In the genomic region with DNA sequence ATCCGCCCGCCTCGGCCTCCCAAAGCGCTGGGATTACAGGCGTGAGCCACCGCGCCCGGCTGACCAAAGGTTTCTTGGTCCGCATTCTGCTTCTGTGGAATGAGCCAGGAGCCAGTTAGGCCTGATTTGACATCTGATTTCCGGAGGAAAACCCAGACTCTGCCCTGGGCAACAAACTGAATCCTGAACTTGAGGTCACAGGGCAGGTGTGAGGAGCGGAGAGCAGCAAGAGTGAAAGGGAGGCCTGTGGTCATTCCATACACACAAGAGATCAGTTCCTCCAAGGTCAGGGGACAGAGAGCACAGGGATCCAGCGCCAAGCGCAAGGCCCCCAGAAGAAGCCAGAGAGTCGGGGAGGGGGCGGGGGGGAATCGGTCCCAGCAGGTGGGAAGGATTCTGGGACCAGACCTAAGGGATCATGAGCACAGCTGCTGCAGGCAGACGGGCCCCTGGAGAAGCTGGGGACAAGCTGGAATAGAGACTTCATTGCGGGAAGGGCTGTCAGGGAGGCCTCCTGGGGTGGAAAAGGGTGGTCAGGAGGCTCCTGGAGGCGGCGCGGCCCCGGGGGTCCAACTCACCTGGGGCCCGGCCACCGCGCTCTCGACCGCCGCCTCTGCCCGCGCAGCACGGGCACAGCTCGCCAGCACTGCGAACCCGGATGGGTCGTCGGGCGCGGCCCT, we compare ENCODE assay signal across 1 cellular context.
TF ChIP-seq lines count a peak whose summit lies in the region.

No MANE protein-coding gene starts in this region.

TF ChIP-seq in HepG2, 621 proteins besides CTCF, POLR2A, EP300 and RAD21 (continues in another document):
- TF ChIP-seq ZFP82 (CRISPR knock-in tag; IDR thresholded peaks at IDR 0.05; ENCODE audit: borderline replicate concordance), result 0 out of 2 replicates have a peak, but pooled peaks have one; percentile 4
- peak; percentile 78; the same call in 1 of the 2 replicates for TF ChIP-seq ZBTB39 (CRISPR knock-in tag; IDR thresholded peaks at IDR 0.05)
- peak; percentile 63; the same call in 1 of the 2 replicates for TF ChIP-seq NR1H2 (CRISPR knock-in tag; IDR thresholded peaks at IDR 0.05; ENCODE audit: borderline replicate concordance, low read depth)
- TF ChIP-seq TEAD3 (CRISPR knock-in tag; optimal IDR thresholded peaks at IDR 0.05; ENCODE audit: borderline replicate concordance), result peak; percentile 21
- no peak for TF ChIP-seq NFE2L2 (IDR thresholded peaks at IDR 0.05; ENCODE audit: low read length)
- TF ChIP-seq ZNF354B (CRISPR knock-in tag; IDR thresholded peaks at IDR 0.05), result peak; percentile 49; the same call in 1 of the 2 replicates
- no peak for TF ChIP-seq TCF12 (IDR thresholded peaks at IDR 0.05)
- TF ChIP-seq TCF12 (CRISPR knock-in tag; IDR thresholded peaks at IDR 0.05), result no peak
- TF ChIP-seq, protein P1, sequence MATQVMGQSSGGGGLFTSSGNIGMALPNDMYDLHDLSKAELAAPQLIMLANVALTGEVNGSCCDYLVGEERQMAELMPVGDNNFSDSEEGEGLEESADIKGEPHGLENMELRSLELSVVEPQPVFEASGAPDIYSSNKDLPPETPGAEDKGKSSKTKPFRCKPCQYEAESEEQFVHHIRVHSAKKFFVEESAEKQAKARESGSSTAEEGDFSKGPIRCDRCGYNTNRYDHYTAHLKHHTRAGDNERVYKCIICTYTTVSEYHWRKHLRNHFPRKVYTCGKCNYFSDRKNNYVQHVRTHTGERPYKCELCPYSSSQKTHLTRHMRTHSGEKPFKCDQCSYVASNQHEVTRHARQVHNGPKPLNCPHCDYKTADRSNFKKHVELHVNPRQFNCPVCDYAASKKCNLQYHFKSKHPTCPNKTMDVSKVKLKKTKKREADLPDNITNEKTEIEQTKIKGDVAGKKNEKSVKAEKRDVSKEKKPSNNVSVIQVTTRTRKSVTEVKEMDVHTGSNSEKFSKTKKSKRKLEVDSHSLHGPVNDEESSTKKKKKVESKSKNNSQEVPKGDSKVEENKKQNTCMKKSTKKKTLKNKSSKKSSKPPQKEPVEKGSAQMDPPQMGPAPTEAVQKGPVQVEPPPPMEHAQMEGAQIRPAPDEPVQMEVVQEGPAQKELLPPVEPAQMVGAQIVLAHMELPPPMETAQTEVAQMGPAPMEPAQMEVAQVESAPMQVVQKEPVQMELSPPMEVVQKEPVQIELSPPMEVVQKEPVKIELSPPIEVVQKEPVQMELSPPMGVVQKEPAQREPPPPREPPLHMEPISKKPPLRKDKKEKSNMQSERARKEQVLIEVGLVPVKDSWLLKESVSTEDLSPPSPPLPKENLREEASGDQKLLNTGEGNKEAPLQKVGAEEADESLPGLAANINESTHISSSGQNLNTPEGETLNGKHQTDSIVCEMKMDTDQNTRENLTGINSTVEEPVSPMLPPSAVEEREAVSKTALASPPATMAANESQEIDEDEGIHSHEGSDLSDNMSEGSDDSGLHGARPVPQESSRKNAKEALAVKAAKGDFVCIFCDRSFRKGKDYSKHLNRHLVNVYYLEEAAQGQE (IDR thresholded peaks at IDR 0.05; ENCODE audit: borderline replicate concordance in 1 of 2, low read depth in 1 of 2, low read length in 2 of 2), result no peak
- no peak for TF ChIP-seq ZNF33B (CRISPR knock-in tag; IDR thresholded peaks at IDR 0.05)
- TF ChIP-seq, protein P2, sequence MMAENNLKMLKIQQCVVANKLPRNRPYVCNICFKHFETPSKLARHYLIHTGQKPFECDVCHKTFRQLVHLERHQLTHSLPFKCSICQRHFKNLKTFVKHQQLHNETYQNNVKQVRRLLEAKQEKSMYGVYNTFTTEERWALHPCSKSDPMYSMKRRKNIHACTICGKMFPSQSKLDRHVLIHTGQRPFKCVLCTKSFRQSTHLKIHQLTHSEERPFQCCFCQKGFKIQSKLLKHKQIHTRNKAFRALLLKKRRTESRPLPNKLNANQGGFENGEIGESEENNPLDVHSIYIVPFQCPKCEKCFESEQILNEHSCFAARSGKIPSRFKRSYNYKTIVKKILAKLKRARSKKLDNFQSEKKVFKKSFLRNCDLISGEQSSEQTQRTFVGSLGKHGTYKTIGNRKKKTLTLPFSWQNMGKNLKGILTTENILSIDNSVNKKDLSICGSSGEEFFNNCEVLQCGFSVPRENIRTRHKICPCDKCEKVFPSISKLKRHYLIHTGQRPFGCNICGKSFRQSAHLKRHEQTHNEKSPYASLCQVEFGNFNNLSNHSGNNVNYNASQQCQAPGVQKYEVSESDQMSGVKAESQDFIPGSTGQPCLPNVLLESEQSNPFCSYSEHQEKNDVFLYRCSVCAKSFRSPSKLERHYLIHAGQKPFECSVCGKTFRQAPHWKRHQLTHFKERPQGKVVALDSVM (CRISPR knock-in tag; IDR thresholded peaks at IDR 0.05), result 0 out of 2 replicates have a peak, but pooled peaks have one; percentile 11
- TF ChIP-seq ZNF775 (CRISPR knock-in tag; IDR thresholded peaks at IDR 0.05; ENCODE audit: borderline replicate concordance), result 0 out of 2 replicates have a peak, but pooled peaks have one; percentile 56
- TF ChIP-seq ZNF18 (CRISPR knock-in tag; IDR thresholded peaks at IDR 0.05; ENCODE audit: insufficient replicate concordance), result peak; percentile 86
- peak; percentile 31; the same call in 1 of the 2 replicates for TF ChIP-seq THRA (CRISPR knock-in tag; IDR thresholded peaks at IDR 0.05; ENCODE audit: borderline replicate concordance)
- TF ChIP-seq ZFP41 (CRISPR knock-in tag; IDR thresholded peaks at IDR 0.05; ENCODE audit: borderline replicate concordance), result no peak
- no peak for TF ChIP-seq ZNF550 (CRISPR knock-in tag; IDR thresholded peaks at IDR 0.05; ENCODE audit: borderline replicate concordance)
- TF ChIP-seq FOSL2 (CRISPR knock-in tag; IDR thresholded peaks at IDR 0.05), result peak; percentile 33; the same call in 1 of the 2 replicates
- 0 out of 2 replicates have a peak, but pooled peaks have one; percentile 56 for TF ChIP-seq SMYD3 (CRISPR knock-in tag; IDR thresholded peaks at IDR 0.05)
- TF ChIP-seq, protein P3, sequence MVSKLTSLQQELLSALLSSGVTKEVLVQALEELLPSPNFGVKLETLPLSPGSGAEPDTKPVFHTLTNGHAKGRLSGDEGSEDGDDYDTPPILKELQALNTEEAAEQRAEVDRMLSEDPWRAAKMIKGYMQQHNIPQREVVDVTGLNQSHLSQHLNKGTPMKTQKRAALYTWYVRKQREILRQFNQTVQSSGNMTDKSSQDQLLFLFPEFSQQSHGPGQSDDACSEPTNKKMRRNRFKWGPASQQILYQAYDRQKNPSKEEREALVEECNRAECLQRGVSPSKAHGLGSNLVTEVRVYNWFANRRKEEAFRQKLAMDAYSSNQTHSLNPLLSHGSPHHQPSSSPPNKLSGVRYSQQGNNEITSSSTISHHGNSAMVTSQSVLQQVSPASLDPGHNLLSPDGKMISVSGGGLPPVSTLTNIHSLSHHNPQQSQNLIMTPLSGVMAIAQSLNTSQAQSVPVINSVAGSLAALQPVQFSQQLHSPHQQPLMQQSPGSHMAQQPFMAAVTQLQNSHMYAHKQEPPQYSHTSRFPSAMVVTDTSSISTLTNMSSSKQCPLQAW (CRISPR knock-in tag; IDR thresholded peaks at IDR 0.05), result peak; percentile 25; the same call in 1 of the 2 replicates
- 0 out of 2 replicates have a peak, but pooled peaks have one; percentile 13 for TF ChIP-seq HIVEP1 (CRISPR knock-in tag; IDR thresholded peaks at IDR 0.05)
- no peak for TF ChIP-seq ZNF740 (CRISPR knock-in tag; IDR thresholded peaks at IDR 0.05)
- no peak for TF ChIP-seq LCORL (IDR thresholded peaks at IDR 0.05)
- peak; percentile 48; the same call in 1 of the 2 replicates for TF ChIP-seq LCORL (CRISPR knock-in tag; IDR thresholded peaks at IDR 0.05)
- 0 out of 2 replicates have a peak, but pooled peaks have one; percentile 38 for TF ChIP-seq ZNF547 (CRISPR knock-in tag; IDR thresholded peaks at IDR 0.05)
- TF ChIP-seq, protein P4, sequence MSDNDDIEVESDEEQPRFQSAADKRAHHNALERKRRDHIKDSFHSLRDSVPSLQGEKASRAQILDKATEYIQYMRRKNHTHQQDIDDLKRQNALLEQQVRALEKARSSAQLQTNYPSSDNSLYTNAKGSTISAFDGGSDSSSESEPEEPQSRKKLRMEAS (IDR thresholded peaks at IDR 0.05), result peak; percentile 23; the same call in 1 of the 2 replicates
- TF ChIP-seq, protein P5, sequence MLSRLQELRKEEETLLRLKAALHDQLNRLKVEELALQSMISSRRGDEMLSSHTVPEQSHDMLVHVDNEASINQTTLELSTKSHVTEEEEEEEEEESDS (CRISPR knock-in tag; IDR thresholded peaks at IDR 0.05; ENCODE audit: borderline replicate concordance), result peak; percentile 77; the same call in 1 of the 2 replicates
- peak; percentile 79; the same call in 1 of the 2 replicates for TF ChIP-seq HNF4G (IDR thresholded peaks at IDR 0.05; ENCODE audit: borderline replicate concordance, low read depth, low read length)
- peak; percentile 53; the same call in 1 of the 2 replicates for TF ChIP-seq HNF4G (CRISPR knock-in tag; IDR thresholded peaks at IDR 0.05; ENCODE audit: borderline replicate concordance, low read depth)
- 0 out of 2 replicates have a peak, but pooled peaks have one; percentile 2 for TF ChIP-seq KDM2A (CRISPR knock-in tag; IDR thresholded peaks at IDR 0.05; ENCODE audit: borderline replicate concordance, low read depth)
- TF ChIP-seq ZNF749 (CRISPR knock-in tag; IDR thresholded peaks at IDR 0.05; ENCODE audit: borderline replicate concordance), result no peak
- TF ChIP-seq, protein P6, sequence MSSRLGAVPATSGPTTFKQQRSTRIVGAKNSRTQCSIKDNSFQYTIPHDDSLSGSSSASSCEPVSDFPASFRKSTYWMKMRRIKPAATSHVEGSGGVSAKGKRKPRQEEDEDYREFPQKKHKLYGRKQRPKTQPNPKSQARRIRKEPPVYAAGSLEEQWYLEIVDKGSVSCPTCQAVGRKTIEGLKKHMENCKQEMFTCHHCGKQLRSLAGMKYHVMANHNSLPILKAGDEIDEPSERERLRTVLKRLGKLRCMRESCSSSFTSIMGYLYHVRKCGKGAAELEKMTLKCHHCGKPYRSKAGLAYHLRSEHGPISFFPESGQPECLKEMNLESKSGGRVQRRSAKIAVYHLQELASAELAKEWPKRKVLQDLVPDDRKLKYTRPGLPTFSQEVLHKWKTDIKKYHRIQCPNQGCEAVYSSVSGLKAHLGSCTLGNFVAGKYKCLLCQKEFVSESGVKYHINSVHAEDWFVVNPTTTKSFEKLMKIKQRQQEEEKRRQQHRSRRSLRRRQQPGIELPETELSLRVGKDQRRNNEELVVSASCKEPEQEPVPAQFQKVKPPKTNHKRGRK (CRISPR knock-in tag; IDR thresholded peaks at IDR 0.05), result 0 out of 2 replicates have a peak, but pooled peaks have one; percentile 5
- TF ChIP-seq CCDC6 (CRISPR knock-in tag; IDR thresholded peaks at IDR 0.05), result no peak
- peak; percentile 65 for TF ChIP-seq SRY (CRISPR knock-in tag; IDR thresholded peaks at IDR 0.05)
- 0 out of 2 replicates have a peak, but pooled peaks have one; percentile 57 for TF ChIP-seq ZNF788 (CRISPR knock-in tag; IDR thresholded peaks at IDR 0.05; ENCODE audit: borderline replicate concordance)
- no peak for TF ChIP-seq ZNF75D (CRISPR knock-in tag; IDR thresholded peaks at IDR 0.05; ENCODE audit: borderline replicate concordance)
- peak; percentile 71 for TF ChIP-seq SKI (IDR thresholded peaks at IDR 0.05; ENCODE audit: partially characterized antibody)
- no peak for TF ChIP-seq SCMH1 (CRISPR knock-in tag; IDR thresholded peaks at IDR 0.05; ENCODE audit: borderline replicate concordance)
- peak; percentile 38; the same call in 1 of the 2 replicates for TF ChIP-seq ZNF709 (CRISPR knock-in tag; IDR thresholded peaks at IDR 0.05)
